Comparison of ENCODE assay signal across 7 cellular contexts in genomic region chr5:73280821-73281746, GRCh38.
A peak's percentile ranks its signal among the peaks of the same experiment; 100 is the strongest.
DNase-seq lines count a peak whose midpoint lies in the region; ATAC-seq and TF ChIP-seq lines count a peak whose summit lies in the region.

No MANE protein-coding gene starts in this region.

- no peak overlapping the region for H3K9ac ChIP-seq in IMR-90 (ENCODE audit: low read depth, low read length)

- DNase-seq in IMR-90 (peak; percentile 65), NCI-H748 (lab: John Stamatoyannopoulos, UW; ENCODE audit: unreplicated experiment) (peak; percentile 98), thyroid gland (peak; percentile 62 to 73), WTC11 (ENCODE audit: low spot score) (no peak), GM20000 (ENCODE audit: low spot score) (no peak)
- DNase-seq in activated CD8-positive, alpha-beta memory T cell treated with anti-CD3 and anti-CD28 coated beads, Interleukin-2, amount 50 U/mL, for 48 hours, result no peak

- CTCF ChIA-PET in IMR-90 (lab: Yijun Ruan, JAX) (no interaction called here), WTC11 (lab: Charles Lee) (interaction anchor here (0.9 to 2.3 kb wide), 2 partner anchors 23 to 65 kb away, joined by 4 to 16 read pairs; no protein-coding TSS in a partner anchor)

- H2BK15ac ChIP-seq in IMR-90 (ENCODE audit: low read depth, low read length), result no peak overlapping the region

- peak overlapping the region; percentile 55 for H2AFZ ChIP-seq in IMR-90 (replicated peaks; ENCODE audit: low read length, poor library complexity)

- no peak for TF ChIP-seq RAD21 in IMR-90 (IDR thresholded peaks at IDR 0.05; ENCODE audit: low read length)

- no peaks in the 10 kb centered on the region for H4K20me1 ChIP-seq in IMR-90 (ENCODE audit: insufficient read depth, low read length)

- no peak overlapping the region for H4K91ac ChIP-seq in IMR-90 (ENCODE audit: insufficient read depth, low read depth, low read length)

- no peaks in the 10 kb centered on the region for H3K79me1 ChIP-seq in IMR-90 (ENCODE audit: low read depth in 1 of 2, low read length in 2 of 2)

- WGBS in IMR-90 (ENCODE audit: extremely low coverage in 2 of 2, insufficient read length in 1 of 2), 2 experiments, result 80% methylated on average over 4 of the region's 20 CpGs; no CpG with 5 or more reads in 1 of the 2 experiments
- 49 to 55% methylated on average over 18 to 20 of the region's 20 CpGs for WGBS in thyroid gland, 2 donors

- H3K4me1 ChIP-seq in IMR-90 (ENCODE audit: control insufficient read depth, insufficient read depth, low read length) (peaks cover 6% of the 10 kb centered on the region; the same call in 1 of the 2 replicates), thyroid gland (peaks cover 38 to 70% of the 10 kb centered on the region in 2 donors)

- POLR2A ChIA-PET in IMR-90 (lab: Charles Lee; ENCODE audit: unreplicated experiment), result no interaction called here
- POLR2A ChIA-PET in WTC11 (lab: Charles Lee), result no interaction called here

- intact Hi-C loops in IMR-90 (cut with micrococcal nuclease) (no loop called here), thyroid gland (cut with DNase I) (no loop called here)

- H3K9me3 Mint-ChIP-seq in WTC11, result no peaks in the 10 kb centered on the region

- H2AK9ac ChIP-seq in IMR-90 (replicated peaks; ENCODE audit: low read depth, low read length, poor library complexity), result no peak overlapping the region

- BruUV-seq in IMR-90 (replicated peaks; lab: Mats Ljungman, UMichigan), result no TSS peak

- in situ Hi-C loops in IMR-90 (cut with MboI; ENCODE audit: low sequenced_read_pairs), result no loop called here

- H2AK5ac ChIP-seq in IMR-90 (ENCODE audit: low read depth, low read length), result no peak overlapping the region; the same call in 1 of the 2 replicates

- H3K36me3 ChIP-seq in IMR-90 (ENCODE audit: control insufficient read depth, insufficient read depth, low read length), result no peaks in the 10 kb centered on the region
- no peaks in the 10 kb centered on the region for H3K36me3 ChIP-seq in thyroid gland

- H3K27me3 ChIP-seq in IMR-90 (ENCODE audit: control insufficient read depth, insufficient read depth, low read length), result peaks cover 6% of the 10 kb centered on the region
- H3K27me3 ChIP-seq in thyroid gland, result no peaks in the 10 kb centered on the region

- no peak overlapping the region for H2BK120ac ChIP-seq in IMR-90 (ENCODE audit: low read depth, low read length)

- H3K4me1 Mint-ChIP-seq in WTC11, result peaks cover 35% of the 10 kb centered on the region

- H3K9me3 ChIP-seq in IMR-90 (ENCODE audit: control insufficient read depth, insufficient read depth, low read length) (no peaks in the 10 kb centered on the region), thyroid gland (no peaks in the 10 kb centered on the region)

- H4K5ac ChIP-seq in IMR-90 (ENCODE audit: low read depth, low read length), result no peak overlapping the region

- no peaks in the 10 kb centered on the region for H3K36me3 Mint-ChIP-seq in WTC11

- ATAC-seq in IMR-90 (ENCODE audit: low read depth) (peak; percentile 32; the same call in 1 of the 2 replicates), esophagus mucosa (peak; percentile 71), WTC11 (no peak)

- H2BK20ac ChIP-seq in IMR-90 (ENCODE audit: low read depth, low read length), result no peak overlapping the region; the same call in 1 of the 2 replicates

- peaks cover 7% of the 10 kb centered on the region; the same call in 1 of the 2 replicates for H3K9me1 ChIP-seq in IMR-90 (ENCODE audit: insufficient read depth, low read length)

- no peak overlapping the region for H3K4ac ChIP-seq in IMR-90 (ENCODE audit: low read depth, low read length)

- H3K27me3 Mint-ChIP-seq in WTC11 (ENCODE audit: low read depth), result no peaks in the 10 kb centered on the region; the same call in 1 of the 2 replicates

- no peak overlapping the region for H3K4me3 ChIP-seq in IMR-90 (ENCODE audit: insufficient read depth, low read depth, low read length)
- no peak overlapping the region for H3K4me3 ChIP-seq in thyroid gland (replicated peaks in 1 of 3)

- H3K18ac ChIP-seq in IMR-90 (ENCODE audit: low read depth, low read length), result no peak overlapping the region

- H3K27ac ChIP-seq in IMR-90 (ENCODE audit: insufficient read depth, low read length) (no peak overlapping the region), thyroid gland (peak overlapping the region in 2 of 3 donors; percentile 57 to 73)

- peak overlapping the region; percentile 8; the same call in 1 of the 2 replicates for H3K4me2 ChIP-seq in IMR-90 (ENCODE audit: low read depth, low read length)

- H3K23ac ChIP-seq in IMR-90 (ENCODE audit: low read depth, low read length), result no peak overlapping the region

- no peak overlapping the region; a peak in 1 of 4 replicates for H4K8ac ChIP-seq in IMR-90 (ENCODE audit: low read depth in 2 of 2, low read length in 2 of 2)

- no peak overlapping the region for H3K14ac ChIP-seq in IMR-90 (replicated peaks; ENCODE audit: low read depth, low read length)

- TF ChIP-seq CTCF in IMR-90 (conservative IDR thresholded peaks at IDR 0.05; ENCODE audit: low read depth, low read length) (no peak), thyroid gland (IDR thresholded peaks at IDR 0.05) (no peak), WTC11 (IDR thresholded peaks at IDR 0.05) (no peak), GM20000 (IDR thresholded peaks at IDR 0.05; ENCODE audit: extremely low read depth, missing control alignments) (no peak)

- no peak for TF ChIP-seq POLR2A in IMR-90 (IDR thresholded peaks at IDR 0.05; ENCODE audit: low read depth, low read length)
- TF ChIP-seq POLR2A in thyroid gland (IDR thresholded peaks at IDR 0.05), result no peak

- H3K27ac Mint-ChIP-seq in WTC11, result no peak overlapping the region

- dilution Hi-C loops in IMR-90 (cut with HindIII; ENCODE audit: low sequenced_read_pairs, unreplicated experiment), result no loop called here

- H3K4me3 Mint-ChIP-seq in WTC11, result no peak overlapping the region; the same call in 1 of the 2 replicates

- H3K56ac ChIP-seq in IMR-90 (ENCODE audit: extremely low read depth, insufficient read depth, low read length), result no peak overlapping the region

- H2BK5ac ChIP-seq in IMR-90 (ENCODE audit: low read depth, low read length, poor library complexity, severe bottlenecking), result no peak overlapping the region

TF ChIP-seq in IMR-90, 13 proteins besides CTCF, POLR2A, EP300 and RAD21 (continues in another document):
- TF ChIP-seq BHLHE40 (IDR thresholded peaks at IDR 0.05; ENCODE audit: low read depth, low read length), result no peak
- no peak for TF ChIP-seq SMC3 (IDR thresholded peaks at IDR 0.05; ENCODE audit: low read depth, low read length)
- TF ChIP-seq NFE2L2 (IDR thresholded peaks at IDR 0.05; ENCODE audit: low read depth, low read length), result no peak
- no peak for TF ChIP-seq CEBPB (IDR thresholded peaks at IDR 0.05; ENCODE audit: low read depth, low read length)
- TF ChIP-seq RFX5 (IDR thresholded peaks at IDR 0.05; ENCODE audit: low read depth, low read length), result no peak
- TF ChIP-seq FOS (IDR thresholded peaks at IDR 0.05; ENCODE audit: low read depth, low read length), result no peak
- no peak for TF ChIP-seq MAZ (IDR thresholded peaks at IDR 0.05; ENCODE audit: borderline replicate concordance, low read depth, low read length)
- no peak for TF ChIP-seq ELK1 (IDR thresholded peaks at IDR 0.05; ENCODE audit: borderline replicate concordance, low read depth, low read length)
- no peak for TF ChIP-seq USF2 (IDR thresholded peaks at IDR 0.05; ENCODE audit: low read depth, low read length)

TF ChIP-seq in WTC11, 78 proteins besides CTCF, POLR2A, EP300 and RAD21 (continues in another document):
- TF ChIP-seq ZNF232 (CRISPR knock-in tag; IDR thresholded peaks at IDR 0.05) (no peak), FOXP1 (CRISPR knock-in tag; IDR thresholded peaks at IDR 0.05; ENCODE audit: borderline replicate concordance) (no peak), ESRRA (CRISPR knock-in tag; IDR thresholded peaks at IDR 0.05; ENCODE audit: borderline replicate concordance) (no peak), TCF7 (CRISPR knock-in tag; IDR thresholded peaks at IDR 0.05; ENCODE audit: low read depth) (no peak), ATF3 (CRISPR knock-in tag; conservative IDR thresholded peaks at IDR 0.05) (no peak), FOXP4 (CRISPR knock-in tag; IDR thresholded peaks at IDR 0.05) (no peak), ZNF281 (CRISPR knock-in tag; IDR thresholded peaks at IDR 0.05) (no peak)

Comparison
In these comparisons a context has a peak if more than half of its experiments do, and no peak if none do; other contexts are left out.
1. DNase-seq: peak in IMR-90 (single experiment), NCI-H748 (single experiment) and thyroid gland (2 of 2); none in WTC11 (single experiment), activated CD8-positive, alpha-beta memory T cell treated with anti-CD3 and anti-CD28 coated beads, Interleukin-2, amount 50 U/mL, for 48 hours (single experiment) and GM20000 (single experiment).